In genomic region chr12:55681142-55682077, GRCh38 we compare ENCODE assay signal across 1 cellular context.
A peak's percentile ranks its signal among the peaks of the same experiment; 100 is the strongest.
TF ChIP-seq lines count a peak whose summit lies in the region.

No MANE protein-coding gene starts in this region.

TF ChIP-seq in HEK293, 187 proteins besides CTCF, POLR2A, EP300 and RAD21 (continued from another document and continues in another):
- TF ChIP-seq ZNF791 (tag by site-specific recombination; IDR thresholded peaks at IDR 0.05) (no peak), ZNF596 (tag by site-specific recombination; IDR thresholded peaks at IDR 0.05) (no peak), ZBTB21 (tag by site-specific recombination; IDR thresholded peaks at IDR 0.05) (no peak), ZNF223 (tag by site-specific recombination; IDR thresholded peaks at IDR 0.05) (no peak), ZNF221 (tag by site-specific recombination; IDR thresholded peaks at IDR 0.05; ENCODE audit: borderline replicate concordance) (no peak), BCL6B (tag by site-specific recombination; IDR thresholded peaks at IDR 0.05) (no peak), ZNF792 (tag by site-specific recombination; IDR thresholded peaks at IDR 0.05) (no peak), ZFP37 (tag by site-specific recombination; IDR thresholded peaks at IDR 0.05) (no peak), KLF8 (tag by site-specific recombination; IDR thresholded peaks at IDR 0.05) (peak; percentile 49; the same call in 1 of the 2 replicates), ZFP69B (tag by site-specific recombination; IDR thresholded peaks at IDR 0.05) (no peak; the same call in 1 of the 2 replicates), OSR2 (tag by site-specific recombination; IDR thresholded peaks at IDR 0.05) (peak; percentile 89), PRDM4 (tag by site-specific recombination; IDR thresholded peaks at IDR 0.05) (no peak), ZBTB49 (tag by site-specific recombination; IDR thresholded peaks at IDR 0.05; ENCODE audit: low read depth) (no peak), ZNF488 (tag by site-specific recombination; IDR thresholded peaks at IDR 0.05) (no peak), ZNF621 (tag by site-specific recombination; IDR thresholded peaks at IDR 0.05) (no peak), MEIS1 (CRISPR knock-in tag; IDR thresholded peaks at IDR 0.05; ENCODE audit: borderline replicate concordance) (no peak), ZNF302 (tag by site-specific recombination; IDR thresholded peaks at IDR 0.05; ENCODE audit: low read depth) (no peak), ZNF501 (tag by site-specific recombination; IDR thresholded peaks at IDR 0.05) (no peak), PRDM2 (tag by site-specific recombination; IDR thresholded peaks at IDR 0.05; ENCODE audit: borderline replicate concordance) (no peak), ZNF785 (tag by site-specific recombination; IDR thresholded peaks at IDR 0.05) (no peak), SCRT2 (tag by site-specific recombination; IDR thresholded peaks at IDR 0.05) (no peak), ZNF626 (tag by site-specific recombination; IDR thresholded peaks at IDR 0.05) (no peak), ZNF175 (tag by site-specific recombination; IDR thresholded peaks at IDR 0.05) (no peak), ZNF423 (tag by site-specific recombination; IDR thresholded peaks at IDR 0.05) (no peak), ZBTB8A (tag by site-specific recombination; IDR thresholded peaks at IDR 0.05) (peak; percentile 93), HOXC10 (CRISPR knock-in tag; IDR thresholded peaks at IDR 0.05) (no peak), ZNF426 (tag by site-specific recombination; IDR thresholded peaks at IDR 0.05) (no peak), ZNF121 (tag by site-specific recombination; IDR thresholded peaks at IDR 0.05) (no peak), PATZ1 (tag by site-specific recombination; IDR thresholded peaks at IDR 0.05) (peak; percentile 86), ZNF449 (tag by site-specific recombination; IDR thresholded peaks at IDR 0.05) (no peak), FEZF1 (tag by site-specific recombination; IDR thresholded peaks at IDR 0.05) (no peak), ZNF18 (tag by site-specific recombination; IDR thresholded peaks at IDR 0.05) (no peak), ZNF26 (tag by site-specific recombination; IDR thresholded peaks at IDR 0.05) (no peak), ZNF48 (tag by site-specific recombination; IDR thresholded peaks at IDR 0.05) (no peak), ZNF707 (tag by site-specific recombination; IDR thresholded peaks at IDR 0.05) (no peak), ZNF148 (tag by site-specific recombination; IDR thresholded peaks at IDR 0.05; ENCODE audit: borderline replicate concordance) (no peak), ZNF133 (tag by site-specific recombination; IDR thresholded peaks at IDR 0.05) (no peak)
